ENCODE assay signal across 8 cellular contexts in genomic region chr19:1438933-1439358, GRCh38. TPM values are rescaled to one million over a fixed set of nuclear protein-coding genes. Genes with fewer than 3 reads are reported as not detected.
DNase-seq lines count a peak whose midpoint lies in the region; ATAC-seq and TF ChIP-seq lines count a peak whose summit lies in the region.

No MANE protein-coding gene starts in this region.

- no peak overlapping the region for H4K91ac ChIP-seq in mesenchymal stem cell (ENCODE audit: low read length)

- H2AFZ ChIP-seq in mesenchymal stem cell (ENCODE audit: low read depth, low read length) = no peak overlapping the region

- peak overlapping the region in 1 of 2 experiments; percentile 61 for H3K14ac ChIP-seq in mesenchymal stem cell (ENCODE audit: low read length in 2 of 2)

- no peak overlapping the region for H2BK5ac ChIP-seq in mesenchymal stem cell (ENCODE audit: low read depth, low read length, poor library complexity, severe bottlenecking)

- peak overlapping the region; percentile 68 to 99 for H3K18ac ChIP-seq in mesenchymal stem cell (ENCODE audit: low read depth in 1 of 2, low read length in 2 of 2)

- H3K4me3 ChIP-seq in heart right ventricle (peak overlapping the region; percentile 63 to 99 (median 86)), ascending aorta (peak overlapping the region; percentile 75 to 81), mesenchymal stem cell (ENCODE audit: insufficient read depth in 1 of 2, low read depth in 1 of 2, low read length in 2 of 2) (peak overlapping the region; percentile 90 to 93), vagina (peak overlapping the region; percentile 72 to 83)

- no peak overlapping the region for H2AK5ac ChIP-seq in mesenchymal stem cell (ENCODE audit: low read length, severe bottlenecking)

- peak overlapping the region; percentile 39 for H4K8ac ChIP-seq in mesenchymal stem cell (ENCODE audit: low read length)

- H3K79me1 ChIP-seq in mesenchymal stem cell (replicated peaks; ENCODE audit: low read length, poor library complexity, severe bottlenecking) = peaks cover 23% of the 10 kb centered on the region

- TF ChIP-seq CTCF in heart right ventricle (IDR thresholded peaks at IDR 0.05) = no peak
- TF ChIP-seq CTCF in ascending aorta (IDR thresholded peaks at IDR 0.05) = no peak
- TF ChIP-seq CTCF in vagina (IDR thresholded peaks at IDR 0.05) = no peak

- H3K27ac ChIP-seq in heart right ventricle = peak overlapping the region in 9 of 10 donors; percentile 75 to 94 (median 89)
- H3K27ac ChIP-seq in ascending aorta = peak overlapping the region; percentile 85
- H3K27ac ChIP-seq in mesenchymal stem cell (ENCODE audit: low read length, poor library complexity, severe bottlenecking) = no peak overlapping the region
- peak overlapping the region; percentile 69 for H3K27ac ChIP-seq in vagina

- no peak overlapping the region for H2BK120ac ChIP-seq in mesenchymal stem cell (ENCODE audit: low read depth, low read length)

- intact Hi-C loops in heart right ventricle (cut with DNase I) = loop anchor here in 1 of 10 donors (5.0 kb wide), 1 partner anchor 162 kb away; the partner anchor contains the start of gene FAM174C
- intact Hi-C loops in Right ventricle myocardium inferior (cut with DNase I) = no loop called here
- intact Hi-C loops in ascending aorta (cut with DNase I) = loop anchor here (1.0 to 5.0 kb wide), 5 partner anchors 32 to 73 kb away; partner anchors contain the start of genes ADAMTSL5, C19orf25, DAZAP1 and NDUFS7
- intact Hi-C loops in vagina (cut with DNase I) = no loop called here

- H3K4me1 ChIP-seq in heart right ventricle (peaks cover 5 to 30% (median 25%) of the 10 kb centered on the region in 9 donors), ascending aorta (peaks cover 8 to 14% of the 10 kb centered on the region in 2 donors), mesenchymal stem cell (ENCODE audit: control insufficient read depth, insufficient read depth, low read depth, low read length) (peaks cover 32% of the 10 kb centered on the region), vagina (peaks cover 33% of the 10 kb centered on the region)

- H3K9ac ChIP-seq in mesenchymal stem cell (ENCODE audit: low read length) = peak overlapping the region; percentile 94

- peak overlapping the region; percentile 56 for H3K4me2 ChIP-seq in mesenchymal stem cell (ENCODE audit: low read length, poor library complexity, severe bottlenecking)

- peak overlapping the region in 1 of 2 experiments; percentile 66 for H2BK12ac ChIP-seq in mesenchymal stem cell (ENCODE audit: low read length in 2 of 2)

- no peak for DNase-seq in heart right ventricle
- no peak for DNase-seq in Right ventricle myocardium inferior (ENCODE audit: missing footprints)
- no peak for DNase-seq in ascending aorta (ENCODE audit: low spot score in 2 of 2)
- DNase-seq in mesenchymal stem cell = no peak
- DNase-seq in vagina (ENCODE audit: extremely low spot score in 2 of 2) = no peak
- DNase-seq in SK-N-DZ (ENCODE audit: low spot score) = no peak
- DNase-seq in NCI-H1105 (lab: John Stamatoyannopoulos, UW) = no peak
- DNase-seq in central memory CD4-positive, alpha-beta T cell = no peak

- no peak overlapping the region for H2BK15ac ChIP-seq in mesenchymal stem cell (ENCODE audit: low read depth, poor library complexity, severe bottlenecking)

- no peak overlapping the region for H3K23ac ChIP-seq in mesenchymal stem cell (ENCODE audit: low read length in 2 of 2)

- H3K27me3 ChIP-seq in heart right ventricle (no peaks in the 10 kb centered on the region), ascending aorta (no peaks in the 10 kb centered on the region), mesenchymal stem cell (ENCODE audit: control insufficient read depth in 1 of 2, insufficient read depth in 1 of 2, low read length in 2 of 2) (no peaks in the 10 kb centered on the region), vagina (no peaks in the 10 kb centered on the region)

- no peaks in the 10 kb centered on the region for H3K9me3 ChIP-seq in heart right ventricle
- no peaks in the 10 kb centered on the region for H3K9me3 ChIP-seq in ascending aorta
- H3K9me3 ChIP-seq in mesenchymal stem cell (ENCODE audit: control insufficient read depth, low read length) = no peaks in the 10 kb centered on the region
- H3K9me3 ChIP-seq in vagina = no peaks in the 10 kb centered on the region

- H3K36me3 ChIP-seq in heart right ventricle (peaks cover 0 to 63% (median 37%) of the 10 kb centered on the region in 9 donors), ascending aorta (peaks cover 29 to 55% of the 10 kb centered on the region in 2 donors), mesenchymal stem cell (ENCODE audit: control insufficient read depth in 1 of 2, insufficient read depth in 2 of 2, low read depth in 1 of 2, low read length in 2 of 2) (peaks cover 56 to 60% of the 10 kb centered on the region in 2 experiments), vagina (peaks cover 0 to 51% of the 10 kb centered on the region in 2 donors)

- ATAC-seq in heart right ventricle (no peak), Right ventricle myocardium inferior (no peak)

- WGBS in heart right ventricle, 2 donors = 2% methylated on average over 27 of the region's 27 CpGs
- under 1% methylated on average over 27 of the region's 27 CpGs for WGBS in mesenchymal stem cell

- no peak for TF ChIP-seq POLR2A in vagina (IDR thresholded peaks at IDR 0.05)

- peak overlapping the region; percentile 66 to 92 for H3K4ac ChIP-seq in mesenchymal stem cell (ENCODE audit: low read depth in 1 of 2, low read length in 2 of 2)

RNA-seq across cellular contexts. Expression of gene RPS15, which starts 0.8 kb away (rescaled TPM):
- total RNA-seq in heart right ventricle (100 to 1,000 TPM; 480 to 720 (median 539) TPM), Right ventricle myocardium inferior (695 TPM), ascending aorta (3,111 TPM), vagina (3,906 TPM)
- polyA plus RNA-seq in heart right ventricle = 1,000 to 10,000 TPM; 2,400 to 3,724 TPM
- 2,213 TPM for polyA plus RNA-seq in mesenchymal stem cell (2013, experiment 1 of 2)
- 2,093 TPM for polyA plus RNA-seq in mesenchymal stem cell (2013, experiment 2 of 2)
- polyA plus RNA-seq in SK-N-DZ (2014; cell fraction: cytosol; rRNA removed) = 4,048 and 6,099 TPM in 2 replicates
- 3,447 and 8,602 TPM in 2 replicates for polyA plus RNA-seq in SK-N-DZ (2014; cell fraction: nucleus; rRNA removed)

RNA-seq across cellular contexts. Expression of gene APC2, which starts 11.0 kb away (rescaled TPM):
- total RNA-seq in heart right ventricle (under 1 TPM in 9 of 10 donors, not detected in 1; 0.02 to 0.23 (median 0.08) TPM), Right ventricle myocardium inferior (0.14 TPM), ascending aorta (not detected), vagina (1.2 TPM)
- under 1 TPM; 0.13 to 0.15 TPM for polyA plus RNA-seq in heart right ventricle
- polyA plus RNA-seq in mesenchymal stem cell (2013, experiment 1 of 2) = 0.23 TPM
- 0.23 TPM for polyA plus RNA-seq in mesenchymal stem cell (2013, experiment 2 of 2)
- 17.3 and 18.1 TPM in 2 replicates for polyA plus RNA-seq in SK-N-DZ (2014; cell fraction: cytosol; rRNA removed)
- 27.4 and 32.2 TPM in 2 replicates for polyA plus RNA-seq in SK-N-DZ (2014; cell fraction: nucleus; rRNA removed)

RNA-seq across cellular contexts. Expression of gene DAZAP1, which starts 31.6 kb away (rescaled TPM):
- total RNA-seq in heart right ventricle = 100 to 1,000 TPM in 2 of 10 donors, 10 to 100 TPM in 8; 56.7 to 111 (median 73.8) TPM
- 10 to 100 TPM; 82.6 to 91.3 TPM for polyA plus RNA-seq in heart right ventricle
- 88.4 TPM for total RNA-seq in Right ventricle myocardium inferior
- total RNA-seq in ascending aorta = 15.8 TPM
- 65.2 TPM for polyA plus RNA-seq in mesenchymal stem cell (2013, experiment 1 of 2)
- polyA plus RNA-seq in mesenchymal stem cell (2013, experiment 2 of 2) = 66.2 TPM
- total RNA-seq in vagina = 29.7 TPM
- polyA plus RNA-seq in SK-N-DZ (2014; cell fraction: cytosol; rRNA removed) = 169 and 201 TPM in 2 replicates
- polyA plus RNA-seq in SK-N-DZ (2014; cell fraction: nucleus; rRNA removed) = 133 and 197 TPM in 2 replicates

RNA-seq across cellular contexts. Expression of gene GAMT, which starts 37.6 kb away (rescaled TPM):
- 10 to 100 TPM; 53.4 to 89.2 (median 72.1) TPM for total RNA-seq in heart right ventricle
- polyA plus RNA-seq in heart right ventricle = 100 to 1,000 TPM in 1 of 2 donors, 10 to 100 TPM in 1; 30.8 to 260 TPM
- total RNA-seq in Right ventricle myocardium inferior = 85.8 TPM
- total RNA-seq in ascending aorta = 56.4 TPM
- 33.5 TPM for polyA plus RNA-seq in mesenchymal stem cell (2013, experiment 1 of 2)
- 34.5 TPM for polyA plus RNA-seq in mesenchymal stem cell (2013, experiment 2 of 2)
- 29.0 TPM for total RNA-seq in vagina
- 103 and 115 TPM in 2 replicates for polyA plus RNA-seq in SK-N-DZ (2014; cell fraction: cytosol; rRNA removed)
- 76.5 and 79.9 TPM in 2 replicates for polyA plus RNA-seq in SK-N-DZ (2014; cell fraction: nucleus; rRNA removed)

RNA-seq across cellular contexts. Expression of gene C19orf25, which starts 40.1 kb away (rescaled TPM):
- 10 to 100 TPM; 12.7 to 19.9 (median 15.2) TPM for total RNA-seq in heart right ventricle
- 10 to 100 TPM; 28.4 to 29.8 TPM for polyA plus RNA-seq in heart right ventricle
- total RNA-seq in Right ventricle myocardium inferior = 21.5 TPM
- 32.7 TPM for total RNA-seq in ascending aorta
- 19.7 TPM for polyA plus RNA-seq in mesenchymal stem cell (2013, experiment 1 of 2)
- 19.4 TPM for polyA plus RNA-seq in mesenchymal stem cell (2013, experiment 2 of 2)
- total RNA-seq in vagina = 25.0 TPM
- polyA plus RNA-seq in SK-N-DZ (2014; cell fraction: cytosol; rRNA removed) = 93.7 and 103 TPM in 2 replicates
- polyA plus RNA-seq in SK-N-DZ (2014; cell fraction: nucleus; rRNA removed) = 79.3 and 86.8 TPM in 2 replicates
